ENCODE assay signal across 7 cellular contexts in the genomic region with DNA sequence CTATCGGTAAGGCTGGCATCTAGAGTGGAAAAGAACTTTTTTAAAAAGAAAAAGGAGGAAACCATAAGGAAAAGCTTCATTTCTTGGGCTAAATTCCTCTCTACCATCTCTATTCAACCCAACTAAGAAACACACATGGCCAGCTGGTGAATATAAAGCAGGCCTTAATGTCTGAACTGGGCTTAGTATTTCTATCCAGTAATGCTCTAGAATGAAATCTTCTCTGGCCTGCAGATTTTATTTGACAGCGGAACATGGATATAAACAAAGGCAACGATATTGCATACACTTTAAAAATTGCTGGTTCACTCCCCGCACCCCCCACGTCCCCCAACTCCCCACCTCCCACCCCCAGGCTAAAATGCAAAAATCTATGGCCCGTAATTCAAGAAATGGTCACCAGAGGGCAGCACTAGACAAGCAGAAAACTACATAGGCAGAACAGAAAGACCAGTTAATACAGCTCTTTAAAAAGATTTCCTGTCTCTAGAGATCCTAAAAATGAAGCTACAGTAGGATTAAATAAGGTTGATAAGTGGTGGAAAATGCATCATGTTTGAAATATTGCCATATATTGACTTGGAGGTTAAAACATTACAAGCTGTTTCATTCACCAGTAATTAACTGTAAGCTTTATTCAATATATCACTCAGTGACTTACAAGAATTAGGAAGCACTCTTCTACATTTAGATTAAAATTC.
DNase-seq lines count a peak whose midpoint lies in the region; ATAC-seq and TF ChIP-seq lines count a peak whose summit lies in the region.

No MANE protein-coding gene starts in this region.

- ATAC-seq in HG02759 (IDR thresholded peaks at IDR 0.05; ENCODE audit: unreplicated experiment): peak; percentile 63
- no peak for ATAC-seq in omental fat pad (ENCODE audit: low FRiP score)

- TF ChIP-seq CTCF in omental fat pad (IDR thresholded peaks at IDR 0.05): no peak

- in situ Hi-C loops in G401 (cut with HindIII; ENCODE audit: low sequenced_read_pairs): no loop called here

- DNase-seq in G401 (ENCODE audit: low spot score): peak; percentile 76
- DNase-seq in NCI-H69 (lab: John Stamatoyannopoulos, UW): peak; percentile 57
- peak; percentile 38 for DNase-seq in activated T-cell treated with anti-CD3 and anti-CD28 coated beads for 1 hour (ENCODE audit: low read depth)
- DNase-seq in fibroblast of peridontal ligament (ENCODE audit: extremely low read depth): peak; percentile 68
- peak; percentile 56 for DNase-seq in omental fat pad (ENCODE audit: low spot score)
- no peak for DNase-seq in NK-92 (lab: John Stamatoyannopoulos, UW; ENCODE audit: unreplicated experiment)
